In the genomic region with DNA sequence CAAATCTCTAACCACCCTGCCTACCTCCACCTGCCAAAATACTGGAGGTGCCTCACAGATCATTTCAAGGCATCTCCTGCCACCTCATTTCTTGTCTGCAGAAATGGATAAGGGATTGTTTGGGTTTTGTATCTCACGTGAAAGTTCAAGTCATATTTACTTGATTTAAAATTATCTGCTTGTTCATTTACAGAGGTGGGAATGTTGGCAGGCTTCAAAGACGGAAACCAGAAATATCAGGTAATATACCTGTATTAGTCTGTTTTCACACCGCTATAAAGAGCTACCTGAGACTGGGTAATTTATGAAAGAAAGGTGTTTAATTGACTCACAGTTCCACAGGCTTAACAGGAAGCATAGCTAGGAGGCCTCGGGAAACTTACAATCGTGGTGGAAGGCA, we compare ENCODE assay signal across 9 cellular contexts.
"Had no signal": no experiment of that assay in that cellular context is flagged by ENCODE, and none has a peak within 500 bp of the region (broad histone marks: within the 10 kb centered on the region; RNA-seq: fewer than 3 reads in every experiment).

No MANE protein-coding gene starts in this region.

- H2AFZ ChIP-seq: GM23248 had no signal

- DNase-seq: GM23248, H7, HFFc6, IMR-90, KG1 had no signal

- ATAC-seq: HCT116, K562 had no signal

- FAIRE-seq: K562 had no signal

- H3K4me3 ChIP-seq: GM23248, HAP-1, K562 had no signal

- H3K9ac ChIP-seq: GM23248 had no signal

- H3K27ac ChIP-seq: GM23248, HL-60 had no signal

- H3K36me3 ChIP-seq: HAP-1 had no signal

- H3K9me3 ChIP-seq: HAP-1 had no signal
